ENCODE assay signal across 1 cellular context in genomic region chr19:12777217-12778019, GRCh38.
TF ChIP-seq lines count a peak whose summit lies in the region.

No MANE protein-coding gene starts in this region.

TF ChIP-seq in GM12878, 131 proteins besides CTCF, POLR2A, EP300 and RAD21 (continued from another document and continues in another):
- 0 out of 2 replicates have a peak, but pooled peaks have one; percentile 14 for TF ChIP-seq ZNF687 (IDR thresholded peaks at IDR 0.05)
- TF ChIP-seq CREM (IDR thresholded peaks at IDR 0.05; ENCODE audit: low read depth) = peak; percentile 82
- TF ChIP-seq PBX3 (IDR thresholded peaks at IDR 0.05; ENCODE audit: insufficient replicate concordance, low read depth, low read length) = no peak
- no peak for TF ChIP-seq CEBPZ (IDR thresholded peaks at IDR 0.05; ENCODE audit: low read depth, low read length)
- TF ChIP-seq CREB1 (IDR thresholded peaks at IDR 0.05; ENCODE audit: low read depth) = no peak
- no peak for TF ChIP-seq JUNB (IDR thresholded peaks at IDR 0.05)
- peak; percentile 18; the same call in 1 of the 2 replicates for TF ChIP-seq RCOR1 (conservative IDR thresholded peaks at IDR 0.05; ENCODE audit: low read depth, low read length)
- TF ChIP-seq MTA3 (IDR thresholded peaks at IDR 0.05; ENCODE audit: borderline replicate concordance, low read length) = no peak
- peak; percentile 76; the same call in 1 of the 2 replicates for TF ChIP-seq RB1 (IDR thresholded peaks at IDR 0.05; ENCODE audit: borderline replicate concordance)
- no peak for TF ChIP-seq KAT2A (conservative IDR thresholded peaks at IDR 0.05; ENCODE audit: control insufficient read depth, low read depth, low read length)
- TF ChIP-seq RELB (IDR thresholded peaks at IDR 0.05; ENCODE audit: low read depth) = no peak; the same call in none of the 2 replicates
- TF ChIP-seq SMARCA5 (IDR thresholded peaks at IDR 0.05) = peak; percentile 96
- 0 out of 2 replicates have a peak, but pooled peaks have one; percentile 15 for TF ChIP-seq ZNF217 (IDR thresholded peaks at IDR 0.05)
- no peak for TF ChIP-seq CHD4 (IDR thresholded peaks at IDR 0.05)
- no peak for TF ChIP-seq E4F1 (IDR thresholded peaks at IDR 0.05; ENCODE audit: borderline replicate concordance, partially characterized antibody)
- TF ChIP-seq ZBTB11 (CRISPR knock-in tag; IDR thresholded peaks at IDR 0.05) = no peak
- TF ChIP-seq STAT1 (conservative IDR thresholded peaks at IDR 0.05) = peak; percentile 74; the same call in 1 of the 2 replicates
- TF ChIP-seq BMI1 (IDR thresholded peaks at IDR 0.05; ENCODE audit: borderline replicate concordance) = no peak
- peak; percentile 37 for TF ChIP-seq E2F8 (IDR thresholded peaks at IDR 0.05; ENCODE audit: low read depth, partially characterized antibody)
- no peak for TF ChIP-seq MYC (IDR thresholded peaks at IDR 0.05; ENCODE audit: insufficient read depth, insufficient read length, insufficient replicate concordance, low read length, severe bottlenecking)
- TF ChIP-seq ZNF24 (IDR thresholded peaks at IDR 0.05) = no peak
- TF ChIP-seq RUNX3 (IDR thresholded peaks at IDR 0.05; ENCODE audit: low read length) = no peak
- no peak for TF ChIP-seq ZBTB4 (CRISPR knock-in tag; IDR thresholded peaks at IDR 0.05)
- TF ChIP-seq GABPA (IDR thresholded peaks at IDR 0.05; ENCODE audit: low read depth) = no peak
- peak in 1 of 2 experiments; percentile 61; a peak in 1 of 4 replicates for TF ChIP-seq SRF (IDR thresholded peaks at IDR 0.05; ENCODE audit: low read depth in 2 of 2, low read length in 2 of 2)
- no peak for TF ChIP-seq USF1 (IDR thresholded peaks at IDR 0.05; ENCODE audit: borderline replicate concordance, extremely low read length, insufficient read depth, low read depth, low read length)
- TF ChIP-seq CHD2 (IDR thresholded peaks at IDR 0.05; ENCODE audit: borderline replicate concordance, low read depth, low read length) = no peak
- 0 out of 2 replicates have a peak, but pooled peaks have one; percentile 19 for TF ChIP-seq ATF3 (IDR thresholded peaks at IDR 0.05; ENCODE audit: borderline replicate concordance, extremely low read depth, low read depth, low read length)
- peak; percentile 53 for TF ChIP-seq NR2C1 (IDR thresholded peaks at IDR 0.05)
- no peak for TF ChIP-seq SMAD1 (IDR thresholded peaks at IDR 0.05; ENCODE audit: low read depth, partially characterized antibody)
